ENCODE assay signal across 1 cellular context in the genomic region with DNA sequence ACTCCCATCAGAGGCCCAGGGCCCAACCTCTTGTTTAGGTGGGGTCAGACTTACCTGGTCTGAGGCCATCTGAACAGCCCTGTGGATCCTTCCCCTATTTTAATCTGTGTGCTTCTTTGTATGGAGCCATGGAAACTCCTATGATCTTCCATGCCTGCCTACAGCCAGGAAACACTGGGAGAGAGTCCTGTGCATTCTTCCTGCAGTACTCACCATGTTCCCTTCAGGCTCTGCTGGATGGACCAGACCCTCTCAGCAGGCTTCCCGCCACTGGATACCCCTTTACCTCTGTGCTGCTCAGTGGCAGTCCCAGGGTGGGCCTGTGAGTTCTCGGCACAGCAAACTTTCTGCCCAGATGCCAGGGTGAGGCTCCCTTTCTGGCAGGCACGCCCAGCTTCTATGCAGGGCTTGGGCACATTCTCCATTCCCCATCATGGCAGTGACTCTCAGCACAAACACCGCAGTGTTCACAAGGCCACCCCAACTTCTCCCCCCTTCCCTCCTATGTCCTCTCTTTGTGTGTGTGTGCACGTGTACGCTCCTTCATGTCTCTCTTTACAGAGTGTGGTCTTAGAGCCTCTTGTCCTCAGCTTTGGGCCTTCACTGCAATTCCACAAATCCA.
TF ChIP-seq lines count a peak whose summit lies in the region.

No MANE protein-coding gene starts in this region.

TF ChIP-seq in A549, 52 proteins besides CTCF, POLR2A, EP300 and RAD21:
- TF ChIP-seq RCOR1 (IDR thresholded peaks at IDR 0.05; ENCODE audit: low read depth, low read length) (no peak), FOSB (CRISPR knock-in tag; IDR thresholded peaks at IDR 0.05) (no peak), BHLHE40 (IDR thresholded peaks at IDR 0.05; ENCODE audit: low read depth, low read length) (no peak), HEYL (CRISPR knock-in tag; IDR thresholded peaks at IDR 0.05) (no peak), ZSCAN20 (CRISPR knock-in tag; IDR thresholded peaks at IDR 0.05) (no peak)
TF ChIP-seq in A549: peak in this region for 0.
